ENCODE assay signal across 1 cellular context in genomic region chr17:18087610-18088491, GRCh38.
TF ChIP-seq lines count a peak whose summit lies in the region.

DRG2 (plus strand) TSS chr17:18087948; CDS start chr17:18088024, 76 bp downstream.

TF ChIP-seq in HepG2, 621 proteins besides CTCF, POLR2A, EP300 and RAD21 (continued from another document and continues in another):
- TF ChIP-seq ZBED4 (CRISPR knock-in tag; IDR thresholded peaks at IDR 0.05; ENCODE audit: borderline replicate concordance) (peak; percentile 99), PHB2 (IDR thresholded peaks at IDR 0.05; ENCODE audit: partially characterized antibody) (no peak), PHF8 (CRISPR knock-in tag; IDR thresholded peaks at IDR 0.05) (peak; percentile 93), PAX8 (CRISPR knock-in tag; IDR thresholded peaks at IDR 0.05; ENCODE audit: borderline replicate concordance) (peak; percentile 42; the same call in 1 of the 2 replicates), SRF (IDR thresholded peaks at IDR 0.05; ENCODE audit: low read depth, low read length) (no peak; the same call in 1 of the 2 replicates), JDP2 (CRISPR knock-in tag; IDR thresholded peaks at IDR 0.05; ENCODE audit: borderline replicate concordance) (no peak), ETV5 (CRISPR knock-in tag; IDR thresholded peaks at IDR 0.05; ENCODE audit: borderline replicate concordance) (peak; percentile 88), ZNF17 (CRISPR knock-in tag; IDR thresholded peaks at IDR 0.05) (no peak), ZNF83 (CRISPR knock-in tag; IDR thresholded peaks at IDR 0.05; ENCODE audit: borderline replicate concordance) (no peak; the same call in 1 of the 2 replicates), DPF2 (CRISPR knock-in tag; IDR thresholded peaks at IDR 0.05; ENCODE audit: borderline replicate concordance, low read depth) (peak; percentile 23; the same call in 1 of the 2 replicates), ZNF431 (CRISPR knock-in tag; IDR thresholded peaks at IDR 0.05; ENCODE audit: borderline replicate concordance, low read depth) (0 out of 2 replicates have a peak, but pooled peaks have one; percentile 87), E2F2 (CRISPR knock-in tag; IDR thresholded peaks at IDR 0.05; ENCODE audit: borderline replicate concordance) (no peak), SRY (CRISPR knock-in tag; IDR thresholded peaks at IDR 0.05) (peak; percentile 65; the same call in 1 of the 2 replicates), ZNF792 (CRISPR knock-in tag; IDR thresholded peaks at IDR 0.05) (peak; percentile 95), HMGXB3 (CRISPR knock-in tag; IDR thresholded peaks at IDR 0.05; ENCODE audit: borderline replicate concordance) (peak; percentile 92; the same call in 1 of the 2 replicates), HNF4A (CRISPR knock-in tag; IDR thresholded peaks at IDR 0.05) (peak; percentile 95), ZNF788 (CRISPR knock-in tag; IDR thresholded peaks at IDR 0.05; ENCODE audit: borderline replicate concordance) (peak; percentile 99), TP53 (CRISPR knock-in tag; conservative IDR thresholded peaks at IDR 0.05) (peak; percentile 85), SP1 (IDR thresholded peaks at IDR 0.05) (no peak), SP1 (CRISPR knock-in tag; IDR thresholded peaks at IDR 0.05) (peak; percentile 89), ZNF101 (CRISPR knock-in tag; IDR thresholded peaks at IDR 0.05; ENCODE audit: borderline replicate concordance, low read depth) (no peak; the same call in 1 of the 2 replicates), ZNF543 (CRISPR knock-in tag; IDR thresholded peaks at IDR 0.05) (peak; percentile 94; the same call in 1 of the 2 replicates), ZNF414 (CRISPR knock-in tag; IDR thresholded peaks at IDR 0.05) (peak; percentile 88), ZNF546 (CRISPR knock-in tag; conservative IDR thresholded peaks at IDR 0.05) (0 out of 2 replicates have a peak, but pooled peaks have one; percentile 49), HINFP (CRISPR knock-in tag; IDR thresholded peaks at IDR 0.05; ENCODE audit: low read depth) (peak; percentile 94), DNMT1 (CRISPR knock-in tag; IDR thresholded peaks at IDR 0.05) (peak; percentile 81; the same call in 1 of the 2 replicates), ZNF724P (CRISPR knock-in tag; IDR thresholded peaks at IDR 0.05; ENCODE audit: borderline replicate concordance) (0 out of 2 replicates have a peak, but pooled peaks have one; percentile 20), ZNF260 (CRISPR knock-in tag; IDR thresholded peaks at IDR 0.05; ENCODE audit: borderline replicate concordance, low read depth) (no peak), SMARCC2 (IDR thresholded peaks at IDR 0.05) (no peak), CEBPB (IDR thresholded peaks at IDR 0.05; ENCODE audit: borderline replicate concordance, low read depth, low read length) (no peak), ZNF513 (CRISPR knock-in tag; conservative IDR thresholded peaks at IDR 0.05) (no peak), ZMAT3 (CRISPR knock-in tag; conservative IDR thresholded peaks at IDR 0.05) (peak; percentile 95), ARNTL (CRISPR knock-in tag; IDR thresholded peaks at IDR 0.05) (peak; percentile 90), KLF15 (CRISPR knock-in tag; IDR thresholded peaks at IDR 0.05; ENCODE audit: borderline replicate concordance) (peak; percentile 75; the same call in 1 of the 2 replicates), HOXA5 (CRISPR knock-in tag; IDR thresholded peaks at IDR 0.05) (peak; percentile 93), ZNF234 (CRISPR knock-in tag; conservative IDR thresholded peaks at IDR 0.05) (peak; percentile 67; the same call in 1 of the 2 replicates), HOXA3 (CRISPR knock-in tag; IDR thresholded peaks at IDR 0.05) (peak; percentile 97), ZNF138 (CRISPR knock-in tag; IDR thresholded peaks at IDR 0.05; ENCODE audit: low read depth) (no peak), ZNF326 (CRISPR knock-in tag; IDR thresholded peaks at IDR 0.05; ENCODE audit: borderline replicate concordance) (no peak), ZNF205 (CRISPR knock-in tag; IDR thresholded peaks at IDR 0.05) (peak; percentile 91), ZNF512B (CRISPR knock-in tag; IDR thresholded peaks at IDR 0.05; ENCODE audit: borderline replicate concordance) (no peak), SKI (IDR thresholded peaks at IDR 0.05; ENCODE audit: partially characterized antibody) (peak; percentile 88), RFX5 (IDR thresholded peaks at IDR 0.05; ENCODE audit: low read depth, low read length) (no peak), DRAP1 (CRISPR knock-in tag; IDR thresholded peaks at IDR 0.05) (peak; percentile 79), RXRB (CRISPR knock-in tag; IDR thresholded peaks at IDR 0.05; ENCODE audit: borderline replicate concordance) (peak; percentile 88; the same call in 1 of the 2 replicates), RELA (CRISPR knock-in tag; IDR thresholded peaks at IDR 0.05) (peak; percentile 78; the same call in 1 of the 2 replicates), ZNF225 (CRISPR knock-in tag; IDR thresholded peaks at IDR 0.05) (no peak), CHD2 (IDR thresholded peaks at IDR 0.05; ENCODE audit: low read depth, low read length) (no peak), ZSCAN9 (CRISPR knock-in tag; IDR thresholded peaks at IDR 0.05; ENCODE audit: borderline replicate concordance) (peak; percentile 98), JUND (CRISPR knock-in tag; IDR thresholded peaks at IDR 0.05) (peak; percentile 12; the same call in 1 of the 2 replicates), CERS6 (CRISPR knock-in tag; IDR thresholded peaks at IDR 0.05) (no peak)
